9 cellular contexts compared by ENCODE assay signal in the genomic region with DNA sequence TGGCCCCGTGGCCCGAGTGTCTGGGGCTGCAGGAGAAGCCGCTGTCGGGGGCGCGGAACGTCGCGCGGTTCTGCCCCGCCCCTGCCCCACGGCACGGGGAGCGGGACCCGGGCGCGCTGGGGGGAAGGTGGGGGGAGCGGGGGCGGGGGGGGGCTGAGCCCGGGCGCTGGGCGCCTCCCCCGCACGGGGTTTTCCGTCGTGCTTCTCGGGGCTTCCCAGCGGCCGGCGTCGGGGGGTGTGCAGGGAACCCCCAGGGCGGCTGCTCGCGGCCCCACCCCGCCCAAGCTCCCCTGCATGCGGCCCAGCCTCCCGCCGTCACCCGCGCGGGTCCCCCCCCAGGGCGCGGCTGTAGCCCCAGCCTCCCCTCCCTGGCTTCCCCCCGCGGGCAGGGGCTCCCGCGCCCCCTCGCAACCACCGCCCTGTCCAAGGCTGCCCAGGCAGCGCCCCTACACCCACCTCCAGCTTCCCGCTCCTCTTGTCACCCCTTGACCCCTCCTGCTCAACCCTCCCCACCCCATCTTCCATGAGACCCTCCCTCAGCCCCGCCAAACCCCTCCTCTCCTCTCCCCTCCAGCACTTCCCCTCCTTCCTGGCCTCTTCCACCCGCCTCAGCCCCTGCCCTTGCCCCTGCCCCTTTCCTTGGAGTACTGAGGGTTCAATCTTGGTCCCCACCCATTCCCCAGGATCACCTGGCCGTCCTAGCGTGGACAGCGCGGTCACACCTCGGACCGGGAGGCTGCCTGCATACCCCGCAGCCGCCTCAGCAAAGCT.
DNase-seq lines count a peak whose midpoint lies in the region; ATAC-seq and TF ChIP-seq lines count a peak whose summit lies in the region.
"Had no signal": no experiment of that assay in that cellular context is flagged by ENCODE, and none has a peak within 500 bp of the region (broad histone marks: within the 10 kb centered on the region; RNA-seq: fewer than 3 reads in every experiment).

No MANE protein-coding gene starts in this region.

- no peak for TF ChIP-seq CTCF in GM10248 (IDR thresholded peaks at IDR 0.05; ENCODE audit: control extremely low read depth, extremely low read depth, low read depth, missing control alignments)
- TF ChIP-seq CTCF in coronary artery (IDR thresholded peaks at IDR 0.05), result no peak

- DNase-seq in GM10248 (ENCODE audit: extremely low spot score) (peak; percentile 82), coronary artery (ENCODE audit: low spot score) (no peak), DMS153 (lab: John Stamatoyannopoulos, UW) (no peak), SHP77 treated with DMSO at 0.1 percent for 48 hours (lab: John Stamatoyannopoulos, UW) (no peak)
- DNase-seq in activated CD4-positive, CD25-positive, alpha-beta regulatory T cell treated with anti-CD3 and anti-CD28 coated beads, Interleukin-2, amount 50 U/mL, for 16 hours (ENCODE audit: low read depth, low spot score), result peak; percentile 34
- DNase-seq in stimulated activated CD4-positive, alpha-beta T cell treated with anti-CD3 and anti-CD28 coated beads, Interleukin-1b, Interleukin-23, amount 100 ng/mL, for 1 hour (ENCODE audit: low read depth in 2 of 2), result peak; percentile 28 to 56

- no peak overlapping the region for H3K27ac ChIP-seq in coronary artery
- H3K27ac ChIP-seq: esophagus muscularis mucosa had no signal

- POLR2A ChIA-PET in GM10248 (lab: Yijun Ruan, JAX), result no interaction called here

- peak overlapping the region; percentile 21 for H3K4me3 ChIP-seq in coronary artery

- CTCF ChIA-PET in GM10248 (lab: Yijun Ruan, JAX), result interaction anchor here (1.7 kb wide), 1 partner anchor 20 kb away, joined by 7 read pairs; no protein-coding TSS in a partner anchor

- ATAC-seq in HG03097 (IDR thresholded peaks at IDR 0.05; ENCODE audit: low FRiP score, unreplicated experiment) (no peak), GM18511 (IDR thresholded peaks at IDR 0.05; ENCODE audit: unreplicated experiment) (no peak)

Comparison
In these comparisons a context has a peak if more than half of its experiments do, and no peak if none do; other contexts are left out.
1. DNase-seq: peak in GM10248 (single experiment), activated CD4-positive, CD25-positive, alpha-beta regulatory T cell treated with anti-CD3 and anti-CD28 coated beads, Interleukin-2, amount 50 U/mL, for 16 hours (single experiment) and stimulated activated CD4-positive, alpha-beta T cell treated with anti-CD3 and anti-CD28 coated beads, Interleukin-1b, Interleukin-23, amount 100 ng/mL, for 1 hour (2 of 2); none in coronary artery (single experiment), DMS153 (single experiment) and SHP77 treated with DMSO at 0.1 percent for 48 hours (single experiment).